ENCODE assay signal across 19 cellular contexts in genomic region chr4:2634014-2634413, GRCh38.
DNase-seq lines count a peak whose midpoint lies in the region; ATAC-seq and TF ChIP-seq lines count a peak whose summit lies in the region.
"Had no signal": no experiment of that assay in that cellular context is flagged by ENCODE, and none has a peak within 500 bp of the region (broad histone marks: within the 10 kb centered on the region; RNA-seq: fewer than 3 reads in every experiment).

No MANE protein-coding gene starts in this region.

- no peak for TF ChIP-seq CTCF in left ventricle myocardium inferior (IDR thresholded peaks at IDR 0.05; ENCODE audit: borderline replicate concordance)
- no peak for TF ChIP-seq CTCF in glutamatergic neuron (IDR thresholded peaks at IDR 0.05; ENCODE audit: partially characterized antibody, unreplicated experiment)
- TF ChIP-seq CTCF in upper lobe of right lung (IDR thresholded peaks at IDR 0.05) = no peak

- intact Hi-C loops in Right ventricle myocardium superior (cut with DNase I) = no loop called here
- intact Hi-C loops in left ventricle myocardium inferior (cut with micrococcal nuclease) = no loop called here
- intact Hi-C loops in upper lobe of right lung (cut with DNase I) = no loop called here

- H3K9me3 ChIP-seq in left ventricle myocardium inferior (replicated peaks) = no peaks in the 10 kb centered on the region
- no peaks in the 10 kb centered on the region for H3K9me3 ChIP-seq in mesodermal cell (ENCODE audit: control insufficient read depth, low read length)
- no peaks in the 10 kb centered on the region for H3K9me3 ChIP-seq in upper lobe of right lung
- H3K9me3 ChIP-seq: thoracic aorta had no signal

- H3K4me1 ChIP-seq in left ventricle myocardium inferior (peaks cover 38% of the 10 kb centered on the region), mesodermal cell (ENCODE audit: control insufficient read depth, insufficient read depth, low read length, poor library complexity, severe bottlenecking) (no peaks in the 10 kb centered on the region), upper lobe of right lung (no peaks in the 10 kb centered on the region)

- H3K36me3 ChIP-seq in left ventricle myocardium inferior = peaks cover 76% of the 10 kb centered on the region
- peaks cover 80% of the 10 kb centered on the region for H3K36me3 ChIP-seq in mesodermal cell (ENCODE audit: control insufficient read depth, insufficient read depth, low read length)
- peaks cover 91% of the 10 kb centered on the region for H3K36me3 ChIP-seq in upper lobe of right lung

- H3K4me3 Mint-ChIP-seq in glutamatergic neuron (ENCODE audit: unreplicated experiment) = no peak overlapping the region
- H3K4me3 Mint-ChIP-seq: immature natural killer cell had no signal

- peaks cover 3% of the 10 kb centered on the region for H3K9me3 Mint-ChIP-seq in glutamatergic neuron (ENCODE audit: unreplicated experiment)
- H3K9me3 Mint-ChIP-seq: immature natural killer cell had no signal

- ATAC-seq in Right ventricle myocardium superior (ENCODE audit: poor library complexity) (peak; percentile 57), upper lobe of right lung (no peak)
- ATAC-seq: activated CD4-positive, CD25-positive, alpha-beta regulatory T cell treated with anti-CD3 and anti-CD28 coated beads, Interleukin-2, amount 50 U/mL, for 24 hours had no signal

- peaks cover 19% of the 10 kb centered on the region for H3K4me1 Mint-ChIP-seq in glutamatergic neuron (ENCODE audit: low read depth, unreplicated experiment)
- H3K4me1 Mint-ChIP-seq: immature natural killer cell had no signal

- peak overlapping the region; percentile 45 for H3K27ac Mint-ChIP-seq in glutamatergic neuron (ENCODE audit: unreplicated experiment)

- H3K27me3 Mint-ChIP-seq in glutamatergic neuron (ENCODE audit: unreplicated experiment) = peaks cover 14% of the 10 kb centered on the region

- H3K36me3 Mint-ChIP-seq in glutamatergic neuron (ENCODE audit: unreplicated experiment) = no peaks in the 10 kb centered on the region

- no peak for DNase-seq in Right ventricle myocardium superior
- no peak for DNase-seq in left ventricle myocardium inferior
- DNase-seq in glutamatergic neuron = no peak
- DNase-seq in upper lobe of right lung = peak; percentile 27
- no peak for DNase-seq in SIG-M5 (lab: John Stamatoyannopoulos, UW)
- no peak for DNase-seq in NCI-H2029 (lab: John Stamatoyannopoulos, UW)
- DNase-seq in DMS153 treated with DMSO at 0.1 percent for 48 hours (lab: John Stamatoyannopoulos, UW; ENCODE audit: unreplicated experiment) = no peak
- DNase-seq: activated gamma-delta T cell, amygdala, C1 segment of cervical spinal cord, caudate nucleus, GOT3, immature natural killer cell, NCI-H187, NCI-H748 treated with DMSO at 0.1 percent for 48 hours, T1000 had no signal

- H3K27me3 ChIP-seq in left ventricle myocardium inferior (ENCODE audit: low read depth) (no peaks in the 10 kb centered on the region), upper lobe of right lung (no peaks in the 10 kb centered on the region)

- H3K27ac ChIP-seq in left ventricle myocardium inferior (replicated peaks) = no peak overlapping the region
- H3K27ac ChIP-seq in mesodermal cell (ENCODE audit: low read depth, low read length, severe bottlenecking) = peak overlapping the region; percentile 23
- H3K27ac ChIP-seq in upper lobe of right lung = no peak overlapping the region
- H3K27ac ChIP-seq: thoracic aorta had no signal

- H3K4me3 ChIP-seq in left ventricle myocardium inferior (no peak overlapping the region), mesodermal cell (ENCODE audit: extremely low read depth, insufficient read depth, low read length, poor library complexity, severe bottlenecking) (no peak overlapping the region), upper lobe of right lung (no peak overlapping the region)
- H3K4me3 ChIP-seq: thoracic aorta had no signal

- WGBS in mesodermal cell (ENCODE audit: insufficient coverage in 2 of 2), 2 experiments = 87 to 91% methylated on average over 4 of the region's 5 CpGs
